ENCODE assay signal across 18 cellular contexts in genomic region chr5:58314356-58315045, GRCh38.
A peak's percentile ranks its signal among the peaks of the same experiment; 100 is the strongest.
DNase-seq lines count a peak whose midpoint lies in the region; ATAC-seq, FAIRE-seq and TF ChIP-seq lines count a peak whose summit lies in the region.
"Had no signal": no experiment of that assay in that cellular context is flagged by ENCODE, and none has a peak within 500 bp of the region (broad histone marks: within the 10 kb centered on the region; RNA-seq: fewer than 3 reads in every experiment).

No MANE protein-coding gene starts in this region.

- dilution Hi-C loops in endothelial cell of umbilical vein (cut with MboI; ENCODE audit: extremely low pct_ligation_motif_present, low sequenced_read_pairs): no loop called here

- DNase-seq in RPMI7951 (ENCODE audit: low read depth): peak; percentile 16
- peak; percentile 83 for DNase-seq in endothelial cell of umbilical vein (ENCODE audit: low read depth, low spot score)
- no peak for DNase-seq in pancreas
- DNase-seq in Right ventricle myocardium superior: no peak
- DNase-seq: activated CD4-positive, alpha-beta T cell treated with anti-CD3 and anti-CD28 coated beads, Interleukin-2, amount 10 ng/mL, durations not matched to agents 7 days and 5 days; aorta; Caco-2; cortex of kidney; GDM1; H7; Karpas-422; naive B cell; NCI-H1105 treated with DMSO at 0.1 percent for 48 hours had no signal

- H3K9me3 ChIP-seq in HEK293 (ENCODE audit: control insufficient read depth, insufficient read depth, low read depth, low read length) (no peaks in the 10 kb centered on the region), endothelial cell of umbilical vein (replicated peaks; ENCODE audit: control insufficient read depth, insufficient read depth, low read length) (no peaks in the 10 kb centered on the region), pancreas (no peaks in the 10 kb centered on the region)
- H3K9me3 ChIP-seq: Caco-2 had no signal

- H3K36me3 ChIP-seq in HEK293 (ENCODE audit: control insufficient read depth in 2 of 2, insufficient read depth in 1 of 2, low read length in 2 of 2) (no peaks in the 10 kb centered on the region), endothelial cell of umbilical vein (ENCODE audit: control insufficient read depth in 2 of 2, extremely low read depth in 1 of 2, insufficient read depth in 2 of 2, low read length in 2 of 2) (no peaks in the 10 kb centered on the region), pancreas (no peaks in the 10 kb centered on the region)

- WGBS in pancreas, 2 donors: 72 to 83% methylated on average over 3 of the region's 3 CpGs

- H4K20me1 ChIP-seq in endothelial cell of umbilical vein (replicated peaks; ENCODE audit: control insufficient read depth, extremely low read depth, insufficient read depth, low read length): no peaks in the 10 kb centered on the region

- H3K4me1 ChIP-seq in HEK293 (ENCODE audit: control insufficient read depth, insufficient read depth, low read length) (no peaks in the 10 kb centered on the region), endothelial cell of umbilical vein (ENCODE audit: control insufficient read depth, extremely low read depth, insufficient read depth, low read length) (peaks cover 17% of the 10 kb centered on the region), pancreas (no peaks in the 10 kb centered on the region)
- H3K4me1 ChIP-seq: Caco-2 had no signal

- H3K79me2 ChIP-seq in endothelial cell of umbilical vein (ENCODE audit: control insufficient read depth, insufficient read depth, low read length): no peaks in the 10 kb centered on the region

- FAIRE-seq in endothelial cell of umbilical vein (lab: Jason Lieb, UNC): no peak
- no peak for FAIRE-seq in pancreas (lab: Jason Lieb, UNC)
- FAIRE-seq: GM12891 had no signal

- H3K4me2 ChIP-seq in endothelial cell of umbilical vein (ENCODE audit: insufficient read depth, low read length): no peak overlapping the region

- H3K27me3 ChIP-seq in endothelial cell of umbilical vein (ENCODE audit: control insufficient read depth in 2 of 2, insufficient read depth in 2 of 2, low read length in 2 of 2): no peaks in the 10 kb centered on the region
- peaks cover 0 to 5% (median 0%) of the 10 kb centered on the region in 4 donors for H3K27me3 ChIP-seq in pancreas

- no peak overlapping the region for H3K9ac ChIP-seq in endothelial cell of umbilical vein (replicated peaks; ENCODE audit: extremely low read depth, insufficient read depth, low read length)

- POLR2A ChIA-PET in HEK293 (lab: Yijun Ruan, JAX) (no interaction called here), endothelial cell of umbilical vein (lab: Charles Lee) (no interaction called here)

- TF ChIP-seq CTCF in HEK293 (tag by site-specific recombination; IDR thresholded peaks at IDR 0.05): no peak
- TF ChIP-seq CTCF in endothelial cell of umbilical vein (IDR thresholded peaks at IDR 0.05; ENCODE audit: extremely low read depth in 1 of 2, insufficient read depth in 1 of 2, low read depth in 1 of 2, low read length in 2 of 2): no peak
- no peak for TF ChIP-seq CTCF in pancreas (IDR thresholded peaks at IDR 0.05)

- CTCF ChIA-PET in HEK293 (lab: Yijun Ruan, JAX) (interaction anchor here (0.7 kb wide), 1 partner anchor 21 kb away, joined by 5 read pairs; no protein-coding TSS in a partner anchor), endothelial cell of umbilical vein (lab: Charles Lee) (interaction anchor here (1.0 to 1.8 kb wide), 4 partner anchors 11 to 38 kb away, joined by 3 to 5 read pairs (median 4); no protein-coding TSS in a partner anchor)

- H3K4me3 ChIP-seq in HEK293 (ENCODE audit: low read depth, low read length) (no peak overlapping the region), endothelial cell of umbilical vein (replicated peaks in 1 of 3; ENCODE audit: insufficient read depth in 1 of 3, low read depth in 1 of 3, low read length in 3 of 3) (no peak overlapping the region), pancreas (no peak overlapping the region)

- no peak for TF ChIP-seq POLR2A in endothelial cell of umbilical vein (IDR thresholded peaks at IDR 0.05; ENCODE audit: low read depth, low read length)

- no peaks in the 10 kb centered on the region for H3K9me1 ChIP-seq in endothelial cell of umbilical vein (replicated peaks; ENCODE audit: control insufficient read depth, extremely low read depth, insufficient read depth, low read length)

- BruUV-seq in endothelial cell of umbilical vein (replicated peaks; lab: Mats Ljungman, UMichigan): no TSS peak

- intact Hi-C loops in endothelial cell of umbilical vein (cut with micrococcal nuclease): loop anchor here (5.0 kb wide), 2 partner anchors 143 to 532 kb away; no protein-coding TSS in a partner anchor
- intact Hi-C loops in pancreas (cut with DNase I): no loop called here
- intact Hi-C loops in Right ventricle myocardium superior (cut with DNase I): no loop called here

- ATAC-seq in pancreas (peak in 3 of 4 donors; percentile 50 to 81 (median 66)), Right ventricle myocardium superior (ENCODE audit: poor library complexity) (no peak), GM18861 (IDR thresholded peaks at IDR 0.05; ENCODE audit: unreplicated experiment) (no peak), GM18520 (IDR thresholded peaks at IDR 0.05; ENCODE audit: unreplicated experiment) (no peak), GM19351 (IDR thresholded peaks at IDR 0.05; ENCODE audit: unreplicated experiment) (no peak)

- H3K27ac ChIP-seq in HEK293 (ENCODE audit: extremely low read depth, low read depth, low read length) (no peak overlapping the region), endothelial cell of umbilical vein (ENCODE audit: insufficient read depth, low read depth, low read length) (no peak overlapping the region), pancreas (no peak overlapping the region)

- no peak overlapping the region for H2AFZ ChIP-seq in endothelial cell of umbilical vein (ENCODE audit: low read depth, low read length)

TF ChIP-seq in HEK293, 187 proteins besides CTCF, POLR2A, EP300 and RAD21 (continues in another document):
- TF ChIP-seq ZBTB17 (tag by site-specific recombination; IDR thresholded peaks at IDR 0.05): no peak
- TF ChIP-seq ZNF670 (tag by site-specific recombination; IDR thresholded peaks at IDR 0.05; ENCODE audit: low read depth): no peak
- no peak for TF ChIP-seq ZNF394 (tag by site-specific recombination; IDR thresholded peaks at IDR 0.05; ENCODE audit: borderline replicate concordance)
- peak; percentile 58; the same call in 1 of the 2 replicates for TF ChIP-seq ZNF350 (tag by site-specific recombination; IDR thresholded peaks at IDR 0.05)

TF ChIP-seq in endothelial cell of umbilical vein, 7 proteins besides CTCF, POLR2A, EP300 and RAD21:
- no peak for TF ChIP-seq FOS (IDR thresholded peaks at IDR 0.05; ENCODE audit: borderline replicate concordance, insufficient read depth, low read length)
- peak; percentile 50 for TF ChIP-seq JUN (IDR thresholded peaks at IDR 0.05; ENCODE audit: borderline replicate concordance, insufficient read depth, insufficient read length, low read depth)
- no peak for TF ChIP-seq GATA2 (IDR thresholded peaks at IDR 0.05; ENCODE audit: insufficient read depth, insufficient read length, low read depth, low read length)

Comparison
In these comparisons a context has a peak if more than half of its experiments do, and no peak if none do; other contexts are left out.
1. DNase-seq: peak in RPMI7951 (single experiment) and endothelial cell of umbilical vein (single experiment); none in pancreas (0 of 6) and Right ventricle myocardium superior (single experiment).
2. ATAC-seq: peak in pancreas (3 of 4); none in Right ventricle myocardium superior (single experiment), GM18861 (single experiment), GM18520 (single experiment) and GM19351 (single experiment).